ENCODE assay signal across 32 cellular contexts in the genomic region with DNA sequence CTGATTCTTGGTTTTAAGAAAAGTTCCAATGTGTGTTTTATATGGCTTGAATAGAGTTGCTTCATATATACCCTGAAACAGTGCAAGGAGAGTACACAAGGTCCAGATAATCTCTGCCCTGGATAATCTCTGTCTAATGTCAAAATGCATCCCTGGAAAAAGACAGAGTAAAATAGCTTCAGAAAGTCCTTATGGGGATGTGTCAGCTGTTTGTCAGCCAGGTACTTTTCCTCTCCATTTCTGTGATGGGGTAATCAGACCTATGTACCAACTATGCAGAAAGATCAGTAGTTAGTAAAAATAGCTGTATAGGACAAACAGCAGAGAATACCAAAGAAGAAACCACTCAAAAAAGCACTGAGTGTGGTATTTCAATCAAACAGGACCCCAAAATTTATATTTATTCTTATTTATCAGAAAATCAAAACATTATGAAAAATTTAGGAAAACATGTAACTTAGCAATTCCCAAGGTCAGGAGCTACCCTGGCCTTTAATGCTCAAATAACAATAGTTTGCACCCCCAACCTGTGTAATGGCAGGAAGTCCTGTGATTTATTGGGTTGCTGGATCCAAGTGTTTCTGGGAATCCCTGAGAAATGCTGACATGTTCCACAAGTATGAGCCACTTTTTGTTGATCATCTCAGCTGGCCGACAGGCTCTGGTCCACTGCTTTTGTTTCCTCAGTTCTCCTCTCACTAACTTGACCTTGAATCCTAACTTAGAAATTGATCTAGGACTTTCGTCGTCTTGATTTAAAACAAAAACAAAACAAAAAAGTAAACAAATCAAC.
DNase-seq lines count a peak whose midpoint lies in the region; ATAC-seq, FAIRE-seq and TF ChIP-seq lines count a peak whose summit lies in the region.
"Had no signal": no experiment of that assay in that cellular context is flagged by ENCODE, and none has a peak within 500 bp of the region (broad histone marks: within the 10 kb centered on the region; RNA-seq: fewer than 3 reads in every experiment).

No MANE protein-coding gene starts in this region.

- H3K56ac ChIP-seq in IMR-90 (ENCODE audit: extremely low read depth, insufficient read depth, low read length) = no peak overlapping the region

- H2AK9ac ChIP-seq in IMR-90 (replicated peaks; ENCODE audit: low read depth, low read length, poor library complexity) = no peak overlapping the region

- H3K4ac ChIP-seq in IMR-90 (ENCODE audit: low read depth, low read length) = no peak overlapping the region

- H4K5ac ChIP-seq in IMR-90 (ENCODE audit: low read depth, low read length) = no peak overlapping the region

- no peak overlapping the region for H3K14ac ChIP-seq in IMR-90 (replicated peaks; ENCODE audit: low read depth, low read length)

- TF ChIP-seq POLR2A in A549 (IDR thresholded peaks at IDR 0.05; ENCODE audit: low read length) (no peak), IMR-90 (IDR thresholded peaks at IDR 0.05; ENCODE audit: low read depth, low read length) (no peak), transverse colon (IDR thresholded peaks at IDR 0.05) (no peak)

- peaks cover 8% of the 10 kb centered on the region for H3K9me3 ChIP-seq in A549
- no peaks in the 10 kb centered on the region for H3K9me3 ChIP-seq in IMR-90 (ENCODE audit: control insufficient read depth, insufficient read depth, low read length)
- H3K9me3 ChIP-seq in parathyroid adenoma (ENCODE audit: control insufficient read depth, low read length) = no peaks in the 10 kb centered on the region
- no peaks in the 10 kb centered on the region for H3K9me3 ChIP-seq in CD8-positive, alpha-beta memory T cell (ENCODE audit: low read length)
- no peaks in the 10 kb centered on the region for H3K9me3 ChIP-seq in transverse colon
- H3K9me3 ChIP-seq: ascending aorta, BE2C, Caco-2, HAP-1, thyroid gland had no signal

- H3K18ac ChIP-seq in IMR-90 (ENCODE audit: low read depth, low read length) = no peak overlapping the region

- H3K9me3 Mint-ChIP-seq in CD8-positive, alpha-beta memory T cell = peaks cover 0 to 4% (median 0%) of the 10 kb centered on the region in 5 donors
- H3K9me3 Mint-ChIP-seq: activated T-helper 1 cell treated with anti-CD3 and anti-CD28 coated beads, Interleukin-12 subunit alpha, Interleukin-12 subunit beta, Interleukin-2, Interleukin-4 antibody, amounts not matched to agents 30 ng/mL and 10 ng/mL and 1 ng/mL, durations not matched to agents 14 hours and 24 hours and 36 hours; central memory CD8-positive, alpha-beta T cell had no signal

- H2BK120ac ChIP-seq in IMR-90 (ENCODE audit: low read depth, low read length) = no peak overlapping the region

- no peak overlapping the region for H3K4me3 Mint-ChIP-seq in CD8-positive, alpha-beta memory T cell
- H3K4me3 Mint-ChIP-seq: activated B cell treated with CpG ODN at 0.5 μM for 24 hours; activated T-helper 1 cell treated with anti-CD3 and anti-CD28 coated beads, Interleukin-12 subunit alpha, Interleukin-12 subunit beta, Interleukin-2, Interleukin-4 antibody, amounts not matched to agents 30 ng/mL and 10 ng/mL and 1 ng/mL, durations not matched to agents 14 hours and 24 hours and 36 hours; central memory CD8-positive, alpha-beta T cell; naive B cell; stimulated activated naive B cell treated with anti-CD40 and anti-IgM and Interleukin-4, amounts not matched to agents 10 μg/mL and 1 μg/mL and 100 μg/mL, for 72 hours had no signal

- CTCF ChIA-PET in A549 (lab: Yijun Ruan, JAX) (interaction anchor here (0.6 to 1.5 kb wide), 4 partner anchors 24 to 41 kb away, joined by 3 to 5 read pairs (median 4); no protein-coding TSS in a partner anchor), IMR-90 (lab: Yijun Ruan, JAX) (no interaction called here)
- CTCF ChIA-PET in CD8-positive, alpha-beta memory T cell (lab: Charles Lee) = interaction anchor here (1.4 kb wide), 1 partner anchor 12 kb away, joined by 4 read pairs; no protein-coding TSS in a partner anchor

- dilution Hi-C loops in IMR-90 (cut with HindIII; ENCODE audit: low sequenced_read_pairs, unreplicated experiment) = no loop called here

- H3K4me1 Mint-ChIP-seq in CD8-positive, alpha-beta memory T cell = no peaks in the 10 kb centered on the region
- H3K4me1 Mint-ChIP-seq: activated B cell treated with CpG ODN at 0.5 μM for 24 hours; central memory CD8-positive, alpha-beta T cell; naive B cell; stimulated activated naive B cell treated with anti-CD40 and anti-IgM and Interleukin-4, amounts not matched to agents 10 μg/mL and 1 μg/mL and 100 μg/mL, for 72 hours had no signal

- intact Hi-C loops in IMR-90 (cut with micrococcal nuclease) (no loop called here), transverse colon (cut with DNase I; ENCODE audit: low total_unique reads) (no loop called here)

- H2AFZ ChIP-seq in IMR-90 (replicated peaks; ENCODE audit: low read length, poor library complexity) (no peak overlapping the region), parathyroid adenoma (peak overlapping the region; percentile 45)

- H3K4me3 ChIP-seq in A549 (no peak overlapping the region), IMR-90 (ENCODE audit: insufficient read depth, low read depth, low read length) (no peak overlapping the region), fibroblast of pulmonary artery (replicated peaks; ENCODE audit: low read depth, low read length) (no peak overlapping the region), parathyroid adenoma (ENCODE audit: low read depth, low read length) (no peak overlapping the region), transverse colon (no peak overlapping the region)
- no peak overlapping the region for H3K4me3 ChIP-seq in CD8-positive, alpha-beta memory T cell (ENCODE audit: low read length)
- H3K4me3 ChIP-seq: ascending aorta, gastroesophageal sphincter, HAP-1, thyroid gland had no signal

- H2BK5ac ChIP-seq in IMR-90 (ENCODE audit: low read depth, low read length, poor library complexity, severe bottlenecking) = no peak overlapping the region

- in situ Hi-C loops in IMR-90 (cut with MboI; ENCODE audit: low sequenced_read_pairs) (no loop called here), transverse colon (cut with MboI; ENCODE audit: low pct_ligation_motif_present in 1 of 4, low pct_unique_long_range_greater_than_20kb in 1 of 4, low sequenced_read_pairs in 3 of 4) (no loop called here)

- H3K9ac ChIP-seq in IMR-90 (ENCODE audit: low read depth, low read length) = no peak overlapping the region
- no peak overlapping the region for H3K9ac ChIP-seq in parathyroid adenoma

- no peak for TF ChIP-seq RAD21 in A549 (conservative IDR thresholded peaks at IDR 0.05 in 1 of 2, IDR thresholded peaks at IDR 0.05 in 1 of 2)
- no peak for TF ChIP-seq RAD21 in IMR-90 (IDR thresholded peaks at IDR 0.05; ENCODE audit: low read length)

- DNase-seq in A549 (ENCODE audit: low read depth in 1 of 2, low spot score in 1 of 2) (no peak), IMR-90 (peak; percentile 31), fibroblast of pulmonary artery (ENCODE audit: low read depth) (peak; percentile 50), NCI-H345 (lab: John Stamatoyannopoulos, UW) (no peak), NCI-H1436 (lab: John Stamatoyannopoulos, UW) (no peak), transverse colon (no peak)
- no peak for DNase-seq in CD8-positive, alpha-beta memory T cell
- DNase-seq: 8988T; activated B cell treated with CpG ODN at 0.5 μM for 24 hours; activated CD4-positive, alpha-beta T cell treated with anti-CD3 and anti-CD28 coated beads, Interleukin-2, amount 50 U/mL, for 4 hours; activated naive CD4-positive, alpha-beta T cell treated with anti-CD3 and anti-CD28 coated beads, Interleukin-2, amount 50 U/mL, for 16 hours; BE2C; Caco-2; DMS79 treated with DMSO at 0.1 percent for 48 hours; erythroblast; Karpas-422; left cardiac atrium; MV-4-11; naive B cell; NCI-H526; SIG-M5; stimulated activated CD4-positive, alpha-beta T cell treated with anti-CD3 and anti-CD28 coated beads, Interleukin-4, amount 100 ng/mL, for 1 hour; stimulated activated naive B cell treated with anti-CD40 and anti-IgM and Interleukin-4, amounts not matched to agents 10 μg/mL and 1 μg/mL and 100 μg/mL, for 72 hours; SW 1271 had no signal

- H3K27me3 Mint-ChIP-seq in CD8-positive, alpha-beta memory T cell = peaks cover 6 to 49% of the 10 kb centered on the region in 2 donors

- no peak overlapping the region for H3K27ac Mint-ChIP-seq in CD8-positive, alpha-beta memory T cell
- H3K27ac Mint-ChIP-seq: activated B cell treated with CpG ODN at 0.5 μM for 24 hours; activated T-helper 1 cell treated with anti-CD3 and anti-CD28 coated beads, Interleukin-12 subunit alpha, Interleukin-12 subunit beta, Interleukin-2, Interleukin-4 antibody, amounts not matched to agents 30 ng/mL and 10 ng/mL and 1 ng/mL, durations not matched to agents 14 hours and 24 hours and 36 hours; naive B cell; stimulated activated naive B cell treated with anti-CD40 and anti-IgM and Interleukin-4, amounts not matched to agents 10 μg/mL and 1 μg/mL and 100 μg/mL, for 72 hours had no signal

- no peaks in the 10 kb centered on the region for H3K36me3 Mint-ChIP-seq in CD8-positive, alpha-beta memory T cell
- H3K36me3 Mint-ChIP-seq: naive B cell; stimulated activated naive B cell treated with anti-CD40 and anti-IgM and Interleukin-4, amounts not matched to agents 10 μg/mL and 1 μg/mL and 100 μg/mL, for 72 hours had no signal

- no peak overlapping the region for H4K8ac ChIP-seq in IMR-90 (ENCODE audit: low read depth in 2 of 2, low read length in 2 of 2)

- H3K4me1 ChIP-seq in A549 (no peaks in the 10 kb centered on the region), IMR-90 (ENCODE audit: control insufficient read depth, insufficient read depth, low read length) (peaks cover 3% of the 10 kb centered on the region; the same call in 1 of the 2 replicates), parathyroid adenoma (peaks cover 4% of the 10 kb centered on the region), transverse colon (peaks cover 0 to 4% (median 0%) of the 10 kb centered on the region in 4 donors)
- H3K4me1 ChIP-seq in CD8-positive, alpha-beta memory T cell (ENCODE audit: insufficient read depth, low read length) = no peaks in the 10 kb centered on the region
- H3K4me1 ChIP-seq: ascending aorta, BE2C, gastroesophageal sphincter, HAP-1, thyroid gland had no signal

- ATAC-seq in A549 = no peak
- no peak for ATAC-seq in IMR-90 (ENCODE audit: low read depth)
- ATAC-seq: gastroesophageal sphincter; left cardiac atrium; stimulated activated naive B cell treated with anti-CD40 and anti-IgM and Interleukin-4, amounts not matched to agents 10 μg/mL and 1 μg/mL and 100 μg/mL, for 72 hours had no signal

- H3K4me2 ChIP-seq in A549 (no peak overlapping the region), IMR-90 (ENCODE audit: low read depth, low read length) (no peak overlapping the region), parathyroid adenoma (ENCODE audit: low read length) (no peak overlapping the region)

- WGBS in A549 (ENCODE audit: missing lambda C conversion rate) = 50% methylated on average over 3 of the region's 3 CpGs
- WGBS in IMR-90 (ENCODE audit: extremely low coverage in 2 of 2, insufficient read length in 1 of 2), 2 experiments = no CpG with 5 or more reads among the region's 3 CpGs
- 51 to 57% methylated on average over 3 of the region's 3 CpGs for WGBS in transverse colon (ENCODE audit: low coverage in 1 of 2), 2 donors

- FAIRE-seq in A549 (lab: Jason Lieb, UNC) = peak; percentile 78
- FAIRE-seq: GM12892 had no signal

- no peak overlapping the region for H3K23ac ChIP-seq in IMR-90 (ENCODE audit: low read depth, low read length)

- no peak overlapping the region for H4K91ac ChIP-seq in IMR-90 (ENCODE audit: insufficient read depth, low read depth, low read length)

- H2AK5ac ChIP-seq in IMR-90 (ENCODE audit: low read depth, low read length) = no peak overlapping the region

- no peaks in the 10 kb centered on the region for H3K79me1 ChIP-seq in IMR-90 (ENCODE audit: low read depth in 1 of 2, low read length in 2 of 2)

- no peaks in the 10 kb centered on the region for H4K20me1 ChIP-seq in IMR-90 (ENCODE audit: insufficient read depth, low read length)

- POLR2A ChIA-PET in A549 (lab: Yijun Ruan, JAX) (interaction anchor here (0.7 kb wide), 1 partner anchor 70 kb away, joined by 3 read pairs; the partner anchor contains the start of genes MDH1 and WDPCP), IMR-90 (lab: Charles Lee; ENCODE audit: unreplicated experiment) (no interaction called here)
- POLR2A ChIA-PET in CD8-positive, alpha-beta memory T cell (lab: Charles Lee) = no interaction called here

- no peak overlapping the region for H2BK15ac ChIP-seq in IMR-90 (ENCODE audit: low read depth, low read length)

- TF ChIP-seq CTCF in A549 (IDR thresholded peaks at IDR 0.05) (no peak), IMR-90 (conservative IDR thresholded peaks at IDR 0.05; ENCODE audit: low read depth, low read length) (no peak), fibroblast of pulmonary artery (IDR thresholded peaks at IDR 0.05; ENCODE audit: low read length, missing control alignments) (no peak), parathyroid adenoma (IDR thresholded peaks at IDR 0.05) (no peak), transverse colon (IDR thresholded peaks at IDR 0.05) (no peak)

- H3K27me3 ChIP-seq in IMR-90 (ENCODE audit: control insufficient read depth, insufficient read depth, low read length) (no peaks in the 10 kb centered on the region), parathyroid adenoma (ENCODE audit: control insufficient read depth, insufficient read depth, low read length) (no peaks in the 10 kb centered on the region), transverse colon (no peaks in the 10 kb centered on the region)
- no peaks in the 10 kb centered on the region for H3K27me3 ChIP-seq in CD8-positive, alpha-beta memory T cell (ENCODE audit: insufficient read depth, low read length, poor library complexity, severe bottlenecking)
- H3K27me3 ChIP-seq: ascending aorta, BE2C, gastroesophageal sphincter, thyroid gland had no signal

- H3K36me3 ChIP-seq in IMR-90 (ENCODE audit: control insufficient read depth, insufficient read depth, low read length) = no peaks in the 10 kb centered on the region
- H3K36me3 ChIP-seq in parathyroid adenoma (ENCODE audit: control insufficient read depth, insufficient read depth, low read length) = no peaks in the 10 kb centered on the region
- no peaks in the 10 kb centered on the region for H3K36me3 ChIP-seq in CD8-positive, alpha-beta memory T cell (ENCODE audit: insufficient read depth, low read length)
- H3K36me3 ChIP-seq in transverse colon = no peaks in the 10 kb centered on the region
- H3K36me3 ChIP-seq: ascending aorta, BE2C, gastroesophageal sphincter, HAP-1, thyroid gland had no signal

- no peak overlapping the region for H2BK20ac ChIP-seq in IMR-90 (ENCODE audit: low read depth, low read length)

- no TSS peak for BruUV-seq in IMR-90 (replicated peaks; lab: Mats Ljungman, UMichigan)

- H3K79me2 ChIP-seq in parathyroid adenoma = no peaks in the 10 kb centered on the region

- TF ChIP-seq EP300 in A549 (IDR thresholded peaks at IDR 0.05) = no peak
- TF ChIP-seq EP300 in transverse colon (IDR thresholded peaks at IDR 0.05; ENCODE audit: low read depth) = no peak

- H3K27ac ChIP-seq in A549 (no peak overlapping the region), IMR-90 (ENCODE audit: insufficient read depth, low read length) (no peak overlapping the region), parathyroid adenoma (no peak overlapping the region), transverse colon (no peak overlapping the region)
- H3K27ac ChIP-seq in CD8-positive, alpha-beta memory T cell (ENCODE audit: low read depth, low read length) = no peak overlapping the region
- H3K27ac ChIP-seq: ascending aorta, gastroesophageal sphincter, thyroid gland had no signal

- H3K9me1 ChIP-seq in IMR-90 (ENCODE audit: insufficient read depth, low read length) = no peaks in the 10 kb centered on the region

Comparison
In these comparisons a context has a peak if more than half of its experiments do, and no peak if none do; other contexts are left out.
1. DNase-seq: peak in IMR-90 (single experiment) and fibroblast of pulmonary artery (single experiment); none in A549 (0 of 2), NCI-H345 (single experiment), CD8-positive, alpha-beta memory T cell (0 of 5), NCI-H1436 (single experiment) and transverse colon (single experiment).